Comparison of ENCODE assay signal across 8 cellular contexts in the genomic region with DNA sequence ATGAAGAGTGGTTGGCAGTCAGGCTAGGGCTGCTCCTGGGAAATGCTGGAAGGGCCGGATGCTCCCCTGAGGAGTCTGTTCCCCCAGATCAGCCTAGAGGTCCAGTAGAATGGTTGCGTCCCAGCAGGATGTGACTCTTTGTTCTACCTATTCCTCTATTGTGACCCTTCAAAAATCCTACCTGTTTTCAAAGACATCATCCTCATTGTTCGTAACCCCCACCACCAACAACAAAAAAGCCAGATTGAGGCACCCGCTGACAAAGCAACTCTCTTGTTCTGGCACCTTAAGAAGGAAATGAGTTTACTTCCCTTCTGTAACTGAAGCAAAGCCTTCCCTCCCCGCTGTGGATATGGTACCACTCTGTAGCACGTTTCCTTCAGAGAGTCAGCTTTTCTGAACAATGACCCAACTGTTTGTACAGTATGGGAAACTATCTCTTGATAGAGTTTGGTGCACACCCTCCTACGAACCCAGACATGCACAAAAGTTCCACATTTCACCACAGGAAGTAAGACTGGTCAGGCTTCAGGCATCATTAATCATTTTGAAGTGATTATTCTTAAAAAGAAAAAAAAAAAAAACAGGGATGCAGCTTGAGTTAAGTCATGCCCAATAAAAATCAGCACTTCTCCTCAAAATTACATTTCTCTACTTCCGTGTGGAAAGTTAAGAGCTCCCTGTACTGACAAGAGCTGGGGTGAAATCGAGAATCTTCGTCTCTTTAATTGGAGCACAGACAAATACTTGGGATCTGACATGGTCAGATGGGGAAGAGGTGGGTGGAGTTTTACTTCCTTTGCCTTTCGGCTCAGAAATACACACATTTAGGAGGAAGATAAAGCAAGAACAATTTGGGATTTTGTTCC.
DNase-seq lines count a peak whose midpoint lies in the region; ATAC-seq, FAIRE-seq and TF ChIP-seq lines count a peak whose summit lies in the region.
"Had no signal": no experiment of that assay in that cellular context is flagged by ENCODE, and none has a peak within 500 bp of the region (broad histone marks: within the 10 kb centered on the region; RNA-seq: fewer than 3 reads in every experiment).

No MANE protein-coding gene starts in this region.

- FAIRE-seq in H54 (lab: Jason Lieb, UNC) = no peak

- DNase-seq in H54 (ENCODE audit: insufficient read length, low spot score) (peak; percentile 21), SK-MEL-5 (ENCODE audit: low read depth, low spot score) (peak; percentile 37), hepatic stellate cell (ENCODE audit: low spot score) (peak; percentile 20), type B pancreatic cell (ENCODE audit: extremely low spot score, unreplicated experiment) (no peak), activated gamma-delta T cell treated with Interleukin-2 at 50 U/mL for 16 hours (no peak)
- no peak for DNase-seq in activated CD8-positive, alpha-beta memory T cell treated with anti-CD3 and anti-CD28 coated beads, Interleukin-2, amount 10 ng/mL, durations not matched to agents 7 days and 5 days
- DNase-seq: naive B cell had no signal

- peaks cover 16% of the 10 kb centered on the region for H3K4me1 Mint-ChIP-seq in type B pancreatic cell (ENCODE audit: unreplicated experiment)
- H3K4me1 Mint-ChIP-seq in activated CD8-positive, alpha-beta memory T cell treated with anti-CD3 and anti-CD28 coated beads, Interleukin-2, amount 10 ng/mL, durations not matched to agents 7 days and 5 days = no peaks in the 10 kb centered on the region

- H3K27ac Mint-ChIP-seq in type B pancreatic cell = no peak overlapping the region
- no peak overlapping the region for H3K27ac Mint-ChIP-seq in activated CD8-positive, alpha-beta memory T cell treated with anti-CD3 and anti-CD28 coated beads, Interleukin-2, amount 10 ng/mL, durations not matched to agents 7 days and 5 days
- H3K27ac Mint-ChIP-seq: naive B cell had no signal

- H3K9me3 Mint-ChIP-seq in type B pancreatic cell = peaks cover 7% of the 10 kb centered on the region
- H3K9me3 Mint-ChIP-seq in activated CD8-positive, alpha-beta memory T cell treated with anti-CD3 and anti-CD28 coated beads, Interleukin-2, amount 10 ng/mL, durations not matched to agents 7 days and 5 days (ENCODE audit: low read depth) = peaks cover 3% of the 10 kb centered on the region

- CTCF ChIA-PET in activated CD8-positive, alpha-beta memory T cell treated with anti-CD3 and anti-CD28 coated beads, Interleukin-2, amount 10 ng/mL, durations not matched to agents 7 days and 5 days (lab: Charles Lee) = no interaction called here

- peaks cover 8% of the 10 kb centered on the region for H3K36me3 Mint-ChIP-seq in type B pancreatic cell
- peaks cover 1% of the 10 kb centered on the region for H3K36me3 Mint-ChIP-seq in activated CD8-positive, alpha-beta memory T cell treated with anti-CD3 and anti-CD28 coated beads, Interleukin-2, amount 10 ng/mL, durations not matched to agents 7 days and 5 days
- H3K36me3 Mint-ChIP-seq: naive B cell had no signal

- TF ChIP-seq POLR2A in H54 (IDR thresholded peaks at IDR 0.05; ENCODE audit: low read depth, low read length) = no peak

- in situ Hi-C loops in SK-MEL-5 (cut with HindIII; ENCODE audit: low pct_unique_long_range_greater_than_20kb, low sequenced_read_pairs) = no loop called here

- peak; percentile 46 for TF ChIP-seq CTCF in type B pancreatic cell (conservative IDR thresholded peaks at IDR 0.05)

- no peaks in the 10 kb centered on the region for H3K27me3 Mint-ChIP-seq in type B pancreatic cell
- H3K27me3 Mint-ChIP-seq in activated CD8-positive, alpha-beta memory T cell treated with anti-CD3 and anti-CD28 coated beads, Interleukin-2, amount 10 ng/mL, durations not matched to agents 7 days and 5 days = peaks cover 19% of the 10 kb centered on the region

- H3K4me3 Mint-ChIP-seq in type B pancreatic cell = peak overlapping the region; percentile 40
- H3K4me3 Mint-ChIP-seq in activated CD8-positive, alpha-beta memory T cell treated with anti-CD3 and anti-CD28 coated beads, Interleukin-2, amount 10 ng/mL, durations not matched to agents 7 days and 5 days = no peak overlapping the region

- ATAC-seq in activated CD8-positive, alpha-beta memory T cell treated with anti-CD3 and anti-CD28 coated beads, Interleukin-2, amount 10 ng/mL, durations not matched to agents 7 days and 5 days = no peak
- ATAC-seq in GM18873 (IDR thresholded peaks at IDR 0.05; ENCODE audit: low FRiP score, unreplicated experiment) = no peak

Comparison
In these comparisons a context has a peak if more than half of its experiments do, and no peak if none do; other contexts are left out.
1. DNase-seq: peak in H54 (single experiment), SK-MEL-5 (single experiment) and hepatic stellate cell (single experiment); none in type B pancreatic cell (single experiment), activated CD8-positive, alpha-beta memory T cell treated with anti-CD3 and anti-CD28 coated beads, Interleukin-2, amount 10 ng/mL, durations not matched to agents 7 days and 5 days (single experiment) and activated gamma-delta T cell treated with Interleukin-2 at 50 U/mL for 16 hours (single experiment).